In genomic region chr16:79864781-79865391, GRCh38 we compare ENCODE assay signal across 36 cellular contexts.
"Had no signal": no experiment of that assay in that cellular context is flagged by ENCODE, and none has a peak within 500 bp of the region (broad histone marks: within the 10 kb centered on the region; RNA-seq: fewer than 3 reads in every experiment).

No MANE protein-coding gene starts in this region.

- H3K4me1 ChIP-seq: adrenal gland, body of pancreas, breast epithelium had no signal

- H3K36me3 ChIP-seq: adrenal gland, brain microvascular endothelial cell, breast epithelium, cardiac muscle cell had no signal

- H3K4me3 ChIP-seq: adrenal gland, body of pancreas, breast epithelium, cardiac muscle cell had no signal

- H3K27ac ChIP-seq: adrenal gland, body of pancreas, brain microvascular endothelial cell, breast epithelium, cardiac muscle cell, VCaP had no signal

- DNase-seq: activated B cell treated with CpG ODN at 0.5 μM for 24 hours; activated CD4-positive, alpha-beta memory T cell treated with anti-CD3 and anti-CD28 coated beads for 36 hours; activated CD4-positive, alpha-beta T cell treated with anti-CD3 and anti-CD28 coated beads for 4 hours; activated CD4-positive, alpha-beta T cell treated with anti-CD3 and anti-CD28 coated beads, Interleukin-2, amount 10 ng/mL, durations not matched to agents 24 days and 14 days; activated CD4-positive, alpha-beta T cell treated with anti-CD3 and anti-CD28 coated beads, Interleukin-2, amount 50 U/mL, for 1 hour; activated CD4-positive, alpha-beta T cell treated with anti-CD3 and anti-CD28 coated beads, Interleukin-2, amount 50 U/mL, for 4 hours; activated CD4-positive, CD25-positive, alpha-beta regulatory T cell treated with anti-CD3 and anti-CD28 coated beads, Interleukin-2, amount 50 U/mL, for 72 hours; activated CD8-positive, alpha-beta memory T cell treated with anti-CD3 and anti-CD28 coated beads, Interleukin-2, amount 50 U/mL, for 4 hours; activated CD8-positive, alpha-beta T cell treated with anti-CD3 and anti-CD28 coated beads for 36 hours; activated effector memory CD4-positive, alpha-beta T cell treated with anti-CD3 and anti-CD28 coated beads, Interleukin-2, amount 50 U/mL, for 16 hours; activated gamma-delta T cell treated with Interleukin-2 at 50 U/mL for 16 hours; activated naive CD4-positive, alpha-beta T cell; activated naive CD4-positive, alpha-beta T cell treated with anti-CD3 and anti-CD28 coated beads for 36 hours; activated naive CD4-positive, alpha-beta T cell treated with anti-CD3 and anti-CD28 coated beads, Interleukin-2, amount 50 U/mL, for 16 hours; activated naive CD8-positive, alpha-beta T cell treated with anti-CD3 and anti-CD28 coated beads for 36 hours; activated T-cell treated with anti-CD3 and anti-CD28 coated beads for 4 hours; activated T-cell treated with anti-CD3 and anti-CD28 coated beads, Interleukin-2, amount 50 U/mL, for 1 hour; activated T-cell treated with anti-CD3 and anti-CD28 coated beads, Interleukin-2, amount 50 U/mL, for 4 hours; activated T-cell treated with anti-CD3 and anti-CD28 coated beads, Interleukin-2, amount 50 U/mL, for 72 hours; adrenal gland; amniotic stem cell; aorta; body of pancreas; brain microvascular endothelial cell; caudate nucleus; cerebellar nuclear complex; T-helper 1 cell; T-helper 2 cell; T-helper 9 cell had no signal

- H3K9me3 ChIP-seq: adrenal gland, body of pancreas, breast epithelium had no signal

- ATAC-seq: activated CD8-positive, alpha-beta T cell treated with anti-CD3 and anti-CD28 coated beads for 36 hours; activated naive CD4-positive, alpha-beta T cell treated with anti-CD3 and anti-CD28 coated beads, Interleukin-2, amount 50 U/mL, for 72 hours; activated T-cell treated with anti-CD3 and anti-CD28 coated beads, Interleukin-2, amount 50 U/mL, for 4 hours; activated T-cell treated with anti-CD3 and anti-CD28 coated beads, Interleukin-2, amount 50 U/mL, for 72 hours; activated T-helper 17 cell treated with anti-CD3 and anti-CD28 coated beads, Interleukin-2, amount 50 U/mL, for 72 hours; body of pancreas had no signal

- FAIRE-seq: astrocyte, TTC549 had no signal

- H3K27me3 ChIP-seq: adrenal gland, body of pancreas, brain microvascular endothelial cell, breast epithelium, cardiac muscle cell had no signal
